ENCODE assay signal across 17 cellular contexts in genomic region chr2:84450288-84451227, GRCh38. TPM values are rescaled to one million over a fixed set of nuclear protein-coding genes. Genes with fewer than 3 reads are reported as not detected.
DNase-seq lines count a peak whose midpoint lies in the region; ATAC-seq and TF ChIP-seq lines count a peak whose summit lies in the region.
"Had no signal": no experiment of that assay in that cellular context is flagged by ENCODE, and none has a peak within 500 bp of the region (broad histone marks: within the 10 kb centered on the region; RNA-seq: fewer than 3 reads in every experiment).

No MANE protein-coding gene starts in this region.

- 40 to 61% (median 55%) methylated on average over 2 of the region's 2 CpGs for WGBS in heart left ventricle, 4 donors

- intact Hi-C loops in heart left ventricle (cut with DNase I), result no loop called here
- intact Hi-C loops in left ventricle myocardium inferior (cut with micrococcal nuclease), result no loop called here
- intact Hi-C loops in left ventricle myocardium superior (cut with micrococcal nuclease), result no loop called here
- intact Hi-C loops in A673 (cut with micrococcal nuclease; ENCODE audit: unreplicated experiment), result no loop called here

- peaks cover 17% of the 10 kb centered on the region for H3K36me3 Mint-ChIP-seq in type B pancreatic cell

- H3K9me3 Mint-ChIP-seq in type B pancreatic cell, result no peaks in the 10 kb centered on the region
- H3K9me3 Mint-ChIP-seq: activated naive CD4-positive, alpha-beta T cell treated with anti-CD3 and anti-CD28 coated beads, Interleukin-2, amount 50 U/mL, for 72 hours; stimulated activated naive CD8-positive, alpha-beta T cell treated with anti-CD3 and anti-CD28 coated beads, Interleukin-15, Interleukin-2, amounts not matched to agents 100 ng/mL and 50 ng/mL, for 24 hours had no signal

- CTCF ChIA-PET in A673 (lab: Charles Lee), result no interaction called here

- ATAC-seq in heart left ventricle (peak in 3 of 4 donors; percentile 30 to 56 (median 33)), left ventricle myocardium superior (peak; percentile 32), HG02610 (IDR thresholded peaks at IDR 0.05; ENCODE audit: unreplicated experiment) (no peak), HG02970 (IDR thresholded peaks at IDR 0.05; ENCODE audit: low FRiP score, unreplicated experiment) (no peak)
- ATAC-seq: activated naive CD4-positive, alpha-beta T cell treated with anti-CD3 and anti-CD28 coated beads, Interleukin-2, amount 50 U/mL, for 72 hours had no signal

- no peak overlapping the region for H3K4me3 Mint-ChIP-seq in type B pancreatic cell
- H3K4me3 Mint-ChIP-seq: stimulated activated naive CD8-positive, alpha-beta T cell treated with anti-CD3 and anti-CD28 coated beads, Interleukin-15, Interleukin-2, amounts not matched to agents 100 ng/mL and 50 ng/mL, for 24 hours had no signal

- H3K4me1 Mint-ChIP-seq in type B pancreatic cell (ENCODE audit: unreplicated experiment), result peaks cover 16% of the 10 kb centered on the region

- peaks cover 0 to 61% (median 31%) of the 10 kb centered on the region in 12 donors for H3K4me1 ChIP-seq in heart left ventricle
- H3K4me1 ChIP-seq in left ventricle myocardium inferior, result peaks cover 55% of the 10 kb centered on the region
- no peaks in the 10 kb centered on the region for H3K4me1 ChIP-seq in A673 (ENCODE audit: insufficient read depth, low read length, poor library complexity, severe bottlenecking)
- H3K4me1 ChIP-seq: breast epithelium had no signal

- no peaks in the 10 kb centered on the region for H3K27me3 ChIP-seq in heart left ventricle
- no peaks in the 10 kb centered on the region for H3K27me3 ChIP-seq in left ventricle myocardium inferior (ENCODE audit: low read depth)
- H3K27me3 ChIP-seq in A673 (replicated peaks; ENCODE audit: insufficient read depth, low read depth, low read length, poor library complexity), result no peaks in the 10 kb centered on the region
- H3K27me3 ChIP-seq: breast epithelium had no signal

- POLR2A ChIA-PET in A673 (lab: Charles Lee; ENCODE audit: low non-redundant PET), result no interaction called here

- TF ChIP-seq CTCF in heart left ventricle (IDR thresholded peaks at IDR 0.05) (no peak), left ventricle myocardium inferior (IDR thresholded peaks at IDR 0.05; ENCODE audit: borderline replicate concordance) (no peak), type B pancreatic cell (conservative IDR thresholded peaks at IDR 0.05) (no peak), A673 (conservative IDR thresholded peaks at IDR 0.05; ENCODE audit: low read depth, low read length) (no peak)

- DNase-seq in heart left ventricle, result no peak
- DNase-seq in left ventricle myocardium inferior, result no peak
- peak; percentile 57 for DNase-seq in NCI-H524 treated with DMSO at 0.1 percent for 48 hours (lab: John Stamatoyannopoulos, UW)
- DNase-seq in left ventricle myocardium superior, result no peak
- DNase-seq in type B pancreatic cell (ENCODE audit: extremely low spot score, unreplicated experiment), result no peak
- DNase-seq in A673 (ENCODE audit: low spot score), result no peak
- DNase-seq: activated CD4-positive, alpha-beta T cell treated with anti-CD3 and anti-CD28 coated beads for 1 hour; hypothalamus; left cardiac atrium; NCI-H187; NCI-H526 treated with DMSO at 0.1 percent for 48 hours; stimulated activated CD4-positive, alpha-beta T cell treated with anti-CD3 and anti-CD28 coated beads, Interleukin-12 subunit alpha, Interleukin-12 subunit beta, amount 100 ng/mL, for 4 hours had no signal

- no TSS peak for BruUV-seq in A673 (replicated peaks; lab: Mats Ljungman, UMichigan)

- H3K9me3 ChIP-seq in heart left ventricle (no peaks in the 10 kb centered on the region), left ventricle myocardium inferior (replicated peaks) (no peaks in the 10 kb centered on the region), A673 (ENCODE audit: low read depth, low read length, poor library complexity, severe bottlenecking) (no peaks in the 10 kb centered on the region)
- H3K9me3 ChIP-seq: breast epithelium had no signal

- no peak for TF ChIP-seq POLR2A in heart left ventricle (IDR thresholded peaks at IDR 0.05)

- H3K4me3 ChIP-seq in heart left ventricle (no peak overlapping the region), left ventricle myocardium inferior (no peak overlapping the region), A673 (ENCODE audit: low read depth, low read length, poor library complexity, severe bottlenecking) (no peak overlapping the region)
- H3K4me3 ChIP-seq: breast epithelium had no signal

- H3K27ac ChIP-seq in heart left ventricle (no peak overlapping the region), left ventricle myocardium inferior (replicated peaks) (no peak overlapping the region), A673 (ENCODE audit: low read depth, low read length, poor library complexity, severe bottlenecking) (no peak overlapping the region)

- H3K36me3 ChIP-seq in heart left ventricle (peaks cover 0 to 49% (median 26%) of the 10 kb centered on the region in 9 donors), left ventricle myocardium inferior (peaks cover 17% of the 10 kb centered on the region), A673 (ENCODE audit: insufficient read depth, low read length, poor library complexity, severe bottlenecking) (peaks cover 10% of the 10 kb centered on the region)
- H3K36me3 ChIP-seq: breast epithelium had no signal

- H3K27ac Mint-ChIP-seq in type B pancreatic cell, result peak overlapping the region; percentile 41
- H3K27ac Mint-ChIP-seq: activated naive CD4-positive, alpha-beta T cell treated with anti-CD3 and anti-CD28 coated beads, Interleukin-2, amount 50 U/mL, for 72 hours; stimulated activated naive CD8-positive, alpha-beta T cell treated with anti-CD3 and anti-CD28 coated beads, Interleukin-15, Interleukin-2, amounts not matched to agents 100 ng/mL and 50 ng/mL, for 24 hours had no signal

- H3K27me3 Mint-ChIP-seq in type B pancreatic cell, result no peaks in the 10 kb centered on the region
- H3K27me3 Mint-ChIP-seq: stimulated activated naive CD8-positive, alpha-beta T cell treated with anti-CD3 and anti-CD28 coated beads, Interleukin-15, Interleukin-2, amounts not matched to agents 100 ng/mL and 50 ng/mL, for 24 hours had no signal

RNA-seq across cellular contexts. Expression of gene SUCLG1, which starts 8.5 kb away (rescaled TPM):
- 100 to 1,000 TPM; 184 to 348 (median 258) TPM for total RNA-seq in heart left ventricle
- 100 to 1,000 TPM; 224 to 336 TPM for polyA plus RNA-seq in heart left ventricle
- total RNA-seq in left ventricle myocardium inferior, result 292 TPM
- total RNA-seq in left ventricle myocardium superior, result 308 TPM
- total RNA-seq in type B pancreatic cell (ENCODE audit: low replicate concordance), result 81.2 and 92.9 TPM in 2 replicates
- 88.1 and 97.7 TPM in 2 replicates for total RNA-seq in A673 (2021)

Comparison
In these comparisons a context has a peak if more than half of its experiments do, and no peak if none do; other contexts are left out.
1. ATAC-seq: peak in heart left ventricle (3 of 4) and left ventricle myocardium superior (single experiment); none in HG02610 (single experiment) and HG02970 (single experiment).